Comparison of ENCODE assay signal across 15 cellular contexts in genomic region chr7:66250711-66251110, GRCh38. TPM values are rescaled to one million over a fixed set of nuclear protein-coding genes. Genes with fewer than 3 reads are reported as not detected.
DNase-seq lines count a peak whose midpoint lies in the region; ATAC-seq, FAIRE-seq and TF ChIP-seq lines count a peak whose summit lies in the region.
"Had no signal": no experiment of that assay in that cellular context is flagged by ENCODE, and none has a peak within 500 bp of the region (broad histone marks: within the 10 kb centered on the region; RNA-seq: fewer than 3 reads in every experiment).

No MANE protein-coding gene starts in this region.

- peak overlapping the region; percentile 41 for H3K9ac ChIP-seq in astrocyte (ENCODE audit: low read length)

- H3K36me3 Mint-ChIP-seq in astrocyte (ENCODE audit: low read depth, unreplicated experiment) = peaks cover 10% of the 10 kb centered on the region
- no peaks in the 10 kb centered on the region for H3K36me3 Mint-ChIP-seq in activated T-helper 1 cell treated with anti-CD3 and anti-CD28 coated beads, Interleukin-12 subunit alpha, Interleukin-12 subunit beta, Interleukin-2, Interleukin-4 antibody, amounts not matched to agents 30 ng/mL and 10 ng/mL and 1 ng/mL, durations not matched to agents 14 hours and 24 hours and 36 hours (ENCODE audit: low read depth)
- no peaks in the 10 kb centered on the region for H3K36me3 Mint-ChIP-seq in activated T-helper 2 cell treated with anti-CD3 and anti-CD28 coated beads, Interferon-gamma antibody, Interleukin-2, Interleukin-4, amounts not matched to agents 10 μg/mL and 5 μg/mL and 100 μg/mL, durations not matched to agents 14 hours and 24 hours and 36 hours (ENCODE audit: low read depth)
- H3K36me3 Mint-ChIP-seq: activated CD8-positive, alpha-beta memory T cell treated with anti-CD3 and anti-CD28 coated beads, Interleukin-2, amount 10 ng/mL, durations not matched to agents 7 days and 5 days; activated naive CD8-positive, alpha-beta T cell treated with anti-CD3 and anti-CD28 coated beads for 36 hours had no signal

- H3K79me2 ChIP-seq in astrocyte (ENCODE audit: insufficient read depth, low read length) = peaks cover 18% of the 10 kb centered on the region

- H3K9me3 Mint-ChIP-seq in astrocyte (ENCODE audit: unreplicated experiment) = peaks cover 1% of the 10 kb centered on the region
- no peaks in the 10 kb centered on the region for H3K9me3 Mint-ChIP-seq in activated T-helper 1 cell treated with anti-CD3 and anti-CD28 coated beads, Interleukin-12 subunit alpha, Interleukin-12 subunit beta, Interleukin-2, Interleukin-4 antibody, amounts not matched to agents 30 ng/mL and 10 ng/mL and 1 ng/mL, durations not matched to agents 14 hours and 24 hours and 36 hours
- H3K9me3 Mint-ChIP-seq in activated T-helper 2 cell treated with anti-CD3 and anti-CD28 coated beads, Interferon-gamma antibody, Interleukin-2, Interleukin-4, amounts not matched to agents 10 μg/mL and 5 μg/mL and 100 μg/mL, durations not matched to agents 14 hours and 24 hours and 36 hours = no peaks in the 10 kb centered on the region
- H3K9me3 Mint-ChIP-seq: activated naive CD8-positive, alpha-beta T cell treated with anti-CD3 and anti-CD28 coated beads for 36 hours had no signal

- H2AFZ ChIP-seq in astrocyte (ENCODE audit: low read depth, low read length) = no peak overlapping the region

- no peak for ATAC-seq in Right ventricle myocardium superior (ENCODE audit: poor library complexity)
- ATAC-seq in HG03139 (IDR thresholded peaks at IDR 0.05; ENCODE audit: unreplicated experiment) = no peak
- ATAC-seq: activated CD8-positive, alpha-beta memory T cell treated with anti-CD3 and anti-CD28 coated beads, Interleukin-2, amount 10 ng/mL, durations not matched to agents 7 days and 5 days; heart right ventricle had no signal

- peak overlapping the region; percentile 10 for H3K4me2 ChIP-seq in astrocyte (ENCODE audit: low read length)

- no peak for FAIRE-seq in HTR-8/SVneo (lab: Jason Lieb, UNC)
- FAIRE-seq in astrocyte (lab: Jason Lieb, UNC) = peak; percentile 60

- H3K36me3 ChIP-seq in astrocyte (ENCODE audit: insufficient read depth, low read length) = no peaks in the 10 kb centered on the region
- H3K36me3 ChIP-seq: heart right ventricle had no signal

- H3K4me1 ChIP-seq in astrocyte (ENCODE audit: insufficient read depth, low read length) = peaks cover 14% of the 10 kb centered on the region

- peaks cover 22% of the 10 kb centered on the region for H3K4me1 Mint-ChIP-seq in astrocyte (ENCODE audit: low read depth, unreplicated experiment)
- no peaks in the 10 kb centered on the region for H3K4me1 Mint-ChIP-seq in activated T-helper 1 cell treated with anti-CD3 and anti-CD28 coated beads, Interleukin-12 subunit alpha, Interleukin-12 subunit beta, Interleukin-2, Interleukin-4 antibody, amounts not matched to agents 30 ng/mL and 10 ng/mL and 1 ng/mL, durations not matched to agents 14 hours and 24 hours and 36 hours (ENCODE audit: low read depth)
- H3K4me1 Mint-ChIP-seq in activated T-helper 2 cell treated with anti-CD3 and anti-CD28 coated beads, Interferon-gamma antibody, Interleukin-2, Interleukin-4, amounts not matched to agents 10 μg/mL and 5 μg/mL and 100 μg/mL, durations not matched to agents 14 hours and 24 hours and 36 hours (ENCODE audit: low read depth) = no peaks in the 10 kb centered on the region
- H3K4me1 Mint-ChIP-seq: activated CD8-positive, alpha-beta memory T cell treated with anti-CD3 and anti-CD28 coated beads, Interleukin-2, amount 10 ng/mL, durations not matched to agents 7 days and 5 days; activated naive CD8-positive, alpha-beta T cell treated with anti-CD3 and anti-CD28 coated beads for 36 hours had no signal

- TF ChIP-seq CTCF in AG04450 (IDR thresholded peaks at IDR 0.05; ENCODE audit: low read depth, low read length) = no peak
- TF ChIP-seq CTCF in astrocyte (IDR thresholded peaks at IDR 0.05; ENCODE audit: insufficient read depth, low read depth, low read length) = no peak

- DNase-seq in AG04450 (ENCODE audit: low read depth, low spot score) (peak; percentile 38), HTR-8/SVneo (ENCODE audit: insufficient read length, low spot score) (peak; percentile 24), astrocyte (ENCODE audit: low read depth) (peak; percentile 98), iris pigment epithelial cell (ENCODE audit: low read depth) (peak; percentile 97), Right ventricle myocardium superior (no peak)
- no peak for DNase-seq in activated T-helper 1 cell treated with anti-CD3 and anti-CD28 coated beads, Interleukin-12 subunit alpha, Interleukin-12 subunit beta, Interleukin-2, Interleukin-4 antibody, amounts not matched to agents 30 ng/mL and 10 ng/mL and 1 ng/mL, durations not matched to agents 14 hours and 24 hours and 36 hours (ENCODE audit: low spot score)
- no peak for DNase-seq in activated T-helper 2 cell treated with anti-CD3 and anti-CD28 coated beads, Interferon-gamma antibody, Interleukin-2, Interleukin-4, amounts not matched to agents 10 μg/mL and 5 μg/mL and 100 μg/mL, durations not matched to agents 14 hours and 24 hours and 36 hours (ENCODE audit: low spot score)
- DNase-seq: activated CD8-positive, alpha-beta memory T cell treated with anti-CD3 and anti-CD28 coated beads, Interleukin-2, amount 10 ng/mL, durations not matched to agents 7 days and 5 days; activated naive CD8-positive, alpha-beta T cell treated with anti-CD3 and anti-CD28 coated beads for 36 hours; dorsolateral prefrontal cortex; heart right ventricle; Karpas-422; mesendoderm; stimulated activated CD4-positive, alpha-beta T cell treated with anti-CD3 and anti-CD28 coated beads, Interleukin-2, amount 100 ng/mL, for 24 hours had no signal

- no peaks in the 10 kb centered on the region for H4K20me1 ChIP-seq in astrocyte (ENCODE audit: insufficient read depth, low read length)

- intact Hi-C loops in Right ventricle myocardium superior (cut with DNase I) = no loop called here
- intact Hi-C loops in activated T-helper 1 cell treated with anti-CD3 and anti-CD28 coated beads, Interleukin-12 subunit alpha, Interleukin-12 subunit beta, Interleukin-2, Interleukin-4 antibody, amounts not matched to agents 30 ng/mL and 10 ng/mL and 1 ng/mL, durations not matched to agents 14 hours and 24 hours and 36 hours (cut with micrococcal nuclease) = no loop called here
- intact Hi-C loops in activated T-helper 2 cell treated with anti-CD3 and anti-CD28 coated beads, Interferon-gamma antibody, Interleukin-2, Interleukin-4, amounts not matched to agents 10 μg/mL and 5 μg/mL and 100 μg/mL, durations not matched to agents 14 hours and 24 hours and 36 hours (cut with micrococcal nuclease) = no loop called here

- peak overlapping the region; percentile 96 for H3K27ac Mint-ChIP-seq in astrocyte (ENCODE audit: unreplicated experiment)
- H3K27ac Mint-ChIP-seq in activated T-helper 1 cell treated with anti-CD3 and anti-CD28 coated beads, Interleukin-12 subunit alpha, Interleukin-12 subunit beta, Interleukin-2, Interleukin-4 antibody, amounts not matched to agents 30 ng/mL and 10 ng/mL and 1 ng/mL, durations not matched to agents 14 hours and 24 hours and 36 hours = no peak overlapping the region
- H3K27ac Mint-ChIP-seq in activated T-helper 2 cell treated with anti-CD3 and anti-CD28 coated beads, Interferon-gamma antibody, Interleukin-2, Interleukin-4, amounts not matched to agents 10 μg/mL and 5 μg/mL and 100 μg/mL, durations not matched to agents 14 hours and 24 hours and 36 hours = no peak overlapping the region
- H3K27ac Mint-ChIP-seq: activated CD8-positive, alpha-beta memory T cell treated with anti-CD3 and anti-CD28 coated beads, Interleukin-2, amount 10 ng/mL, durations not matched to agents 7 days and 5 days; activated naive CD8-positive, alpha-beta T cell treated with anti-CD3 and anti-CD28 coated beads for 36 hours had no signal

- no peak overlapping the region for H3K4me3 Mint-ChIP-seq in astrocyte (ENCODE audit: unreplicated experiment)
- H3K4me3 Mint-ChIP-seq in activated T-helper 1 cell treated with anti-CD3 and anti-CD28 coated beads, Interleukin-12 subunit alpha, Interleukin-12 subunit beta, Interleukin-2, Interleukin-4 antibody, amounts not matched to agents 30 ng/mL and 10 ng/mL and 1 ng/mL, durations not matched to agents 14 hours and 24 hours and 36 hours = no peak overlapping the region
- no peak overlapping the region for H3K4me3 Mint-ChIP-seq in activated T-helper 2 cell treated with anti-CD3 and anti-CD28 coated beads, Interferon-gamma antibody, Interleukin-2, Interleukin-4, amounts not matched to agents 10 μg/mL and 5 μg/mL and 100 μg/mL, durations not matched to agents 14 hours and 24 hours and 36 hours (ENCODE audit: low read depth)
- H3K4me3 Mint-ChIP-seq: activated CD8-positive, alpha-beta memory T cell treated with anti-CD3 and anti-CD28 coated beads, Interleukin-2, amount 10 ng/mL, durations not matched to agents 7 days and 5 days; activated naive CD8-positive, alpha-beta T cell treated with anti-CD3 and anti-CD28 coated beads for 36 hours had no signal

- H3K4me3 ChIP-seq in AG04450 (ENCODE audit: low read depth, low read length) (no peak overlapping the region), astrocyte (ENCODE audit: insufficient read depth, low read depth, low read length) (no peak overlapping the region)
- H3K4me3 ChIP-seq: dorsolateral prefrontal cortex, heart right ventricle had no signal

- H3K9me3 ChIP-seq in AG04450 (ENCODE audit: control insufficient read depth, insufficient read depth, low read length) (no peaks in the 10 kb centered on the region), astrocyte (ENCODE audit: insufficient read depth, low read depth, low read length) (no peaks in the 10 kb centered on the region)
- H3K9me3 ChIP-seq: heart right ventricle had no signal

- CTCF ChIA-PET in AG04450 (lab: Charles Lee) = interaction anchor here (0.5 to 1.8 kb wide), 2 partner anchors 58 to 110 kb away, joined by 3 to 6 read pairs; no protein-coding TSS in a partner anchor

- POLR2A ChIA-PET in AG04450 (lab: Yijun Ruan, JAX) = no interaction called here

- no peaks in the 10 kb centered on the region for H3K27me3 Mint-ChIP-seq in astrocyte (ENCODE audit: low read depth, unreplicated experiment)
- no peaks in the 10 kb centered on the region for H3K27me3 Mint-ChIP-seq in activated T-helper 1 cell treated with anti-CD3 and anti-CD28 coated beads, Interleukin-12 subunit alpha, Interleukin-12 subunit beta, Interleukin-2, Interleukin-4 antibody, amounts not matched to agents 30 ng/mL and 10 ng/mL and 1 ng/mL, durations not matched to agents 14 hours and 24 hours and 36 hours (ENCODE audit: insufficient read depth)
- H3K27me3 Mint-ChIP-seq in activated T-helper 2 cell treated with anti-CD3 and anti-CD28 coated beads, Interferon-gamma antibody, Interleukin-2, Interleukin-4, amounts not matched to agents 10 μg/mL and 5 μg/mL and 100 μg/mL, durations not matched to agents 14 hours and 24 hours and 36 hours (ENCODE audit: low read depth) = no peaks in the 10 kb centered on the region
- H3K27me3 Mint-ChIP-seq: activated CD8-positive, alpha-beta memory T cell treated with anti-CD3 and anti-CD28 coated beads, Interleukin-2, amount 10 ng/mL, durations not matched to agents 7 days and 5 days; activated naive CD8-positive, alpha-beta T cell treated with anti-CD3 and anti-CD28 coated beads for 36 hours had no signal

- H3K27ac ChIP-seq in AG04450 (ENCODE audit: low read depth, low read length) (no peak overlapping the region), astrocyte (ENCODE audit: low read depth, low read length) (peak overlapping the region; percentile 83)
- H3K27ac ChIP-seq: dorsolateral prefrontal cortex, heart right ventricle had no signal

- H3K27me3 ChIP-seq in AG04450 (ENCODE audit: control insufficient read depth, insufficient read depth, low read length) (no peaks in the 10 kb centered on the region), astrocyte (ENCODE audit: insufficient read depth, low read length) (no peaks in the 10 kb centered on the region)
- H3K27me3 ChIP-seq: dorsolateral prefrontal cortex, heart right ventricle had no signal

RNA-seq across cellular contexts. Expression of gene TPST1, which starts 45.6 kb away (rescaled TPM):
- polyA plus RNA-seq in AG04450 (2011; rRNA removed) = 119 and 129 TPM in 2 replicates
- 171 and 190 TPM in 2 replicates for polyA minus RNA-seq in AG04450 (2011; rRNA and poly(A)+ RNA removed)
- total RNA-seq in astrocyte = 36.5 and 40.2 TPM in 2 replicates
- 5.1 TPM for total RNA-seq in Right ventricle myocardium superior
- total RNA-seq in activated T-helper 1 cell treated with anti-CD3 and anti-CD28 coated beads, Interleukin-12 subunit alpha, Interleukin-12 subunit beta, Interleukin-2, Interleukin-4 antibody, amounts not matched to agents 30 ng/mL and 10 ng/mL and 1 ng/mL, durations not matched to agents 14 hours and 24 hours and 36 hours = 1.6 and 1.8 TPM in 2 replicates
- 1.3 and 1.6 TPM in 2 replicates for total RNA-seq in activated T-helper 2 cell treated with anti-CD3 and anti-CD28 coated beads, Interferon-gamma antibody, Interleukin-2, Interleukin-4, amounts not matched to agents 10 μg/mL and 5 μg/mL and 100 μg/mL, durations not matched to agents 14 hours and 24 hours and 36 hours

Comparison
In these comparisons a context has a peak if more than half of its experiments do, and no peak if none do; other contexts are left out.
1. DNase-seq: peak in AG04450 (single experiment), HTR-8/SVneo (single experiment), astrocyte (single experiment) and iris pigment epithelial cell (single experiment); none in Right ventricle myocardium superior (single experiment), activated T-helper 1 cell treated with anti-CD3 and anti-CD28 coated beads, Interleukin-12 subunit alpha, Interleukin-12 subunit beta, Interleukin-2, Interleukin-4 antibody, amounts not matched to agents 30 ng/mL and 10 ng/mL and 1 ng/mL, durations not matched to agents 14 hours and 24 hours and 36 hours (single experiment) and activated T-helper 2 cell treated with anti-CD3 and anti-CD28 coated beads, Interferon-gamma antibody, Interleukin-2, Interleukin-4, amounts not matched to agents 10 μg/mL and 5 μg/mL and 100 μg/mL, durations not matched to agents 14 hours and 24 hours and 36 hours (single experiment).